ENCODE assay signal across 11 cellular contexts in the genomic region with DNA sequence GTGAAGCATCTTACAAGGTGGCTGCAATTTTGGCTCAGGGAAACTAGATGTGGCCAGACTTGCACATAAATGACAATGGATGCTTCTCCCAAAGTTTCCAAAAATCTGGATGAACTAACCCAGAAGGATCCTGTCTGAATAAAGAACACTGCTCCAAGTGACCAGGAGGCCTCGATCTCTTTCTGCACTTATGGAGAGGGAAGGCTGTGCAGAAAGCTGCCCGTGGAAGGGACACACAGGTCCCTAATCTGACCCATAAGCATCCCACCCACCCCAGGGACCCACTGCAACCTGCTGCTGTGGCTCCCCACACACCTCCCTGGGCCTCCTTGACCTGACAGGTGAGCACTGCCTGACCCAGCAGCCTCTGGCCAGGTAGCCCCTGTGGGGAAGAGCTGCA.
DNase-seq lines count a peak whose midpoint lies in the region; ATAC-seq, FAIRE-seq and TF ChIP-seq lines count a peak whose summit lies in the region.
"Had no signal": no experiment of that assay in that cellular context is flagged by ENCODE, and none has a peak within 500 bp of the region (broad histone marks: within the 10 kb centered on the region; RNA-seq: fewer than 3 reads in every experiment).

No MANE protein-coding gene starts in this region.

- no peaks in the 10 kb centered on the region for H3K9me3 ChIP-seq in A549
- no peaks in the 10 kb centered on the region for H3K9me3 ChIP-seq in HCT116 (ENCODE audit: control insufficient read depth in 1 of 2, insufficient read depth in 1 of 2, low read depth in 1 of 2, low read length in 2 of 2)
- H3K9me3 ChIP-seq in PC-3 (ENCODE audit: low read length): no peaks in the 10 kb centered on the region
- no peaks in the 10 kb centered on the region for H3K9me3 ChIP-seq in osteoblast (ENCODE audit: low read depth, low read length)

- H3K27ac ChIP-seq in A549 (peak overlapping the region; percentile 23 to 76; a peak in 4 of 6 replicates), HCT116 (ENCODE audit: low read depth, low read length) (no peak overlapping the region), PC-3 (ENCODE audit: low read length) (no peak overlapping the region), osteoblast (ENCODE audit: low read depth, low read length) (no peak overlapping the region)
- H3K27ac ChIP-seq: C4-2B had no signal

- no peak for DNase-seq in A549 (ENCODE audit: low read depth in 1 of 2, low spot score in 1 of 2)
- no peak for DNase-seq in HCT116 (ENCODE audit: low read depth, low spot score)
- no peak for DNase-seq in PC-3
- DNase-seq in osteoblast (ENCODE audit: insufficient read length, low spot score, missing footprints): peak; percentile 59
- DNase-seq in NCI-H1092 (lab: John Stamatoyannopoulos, UW): no peak
- no peak for DNase-seq in activated CD8-positive, alpha-beta memory T cell treated with anti-CD3 and anti-CD28 coated beads, Interleukin-2, amount 50 U/mL, for 4 hours
- DNase-seq: DMS153 had no signal

- no peaks in the 10 kb centered on the region for H3K79me2 ChIP-seq in HCT116 (ENCODE audit: insufficient read depth, low read length)
- H3K79me2 ChIP-seq in PC-3 (ENCODE audit: low read length): no peaks in the 10 kb centered on the region
- no peaks in the 10 kb centered on the region for H3K79me2 ChIP-seq in osteoblast (ENCODE audit: insufficient read depth, low read length)

- H3K4me2 ChIP-seq in A549 (no peak overlapping the region), HCT116 (ENCODE audit: low read length) (0 out of 2 replicates have a peak overlapping the region, but pooled peaks have one; percentile 11), PC-3 (ENCODE audit: low read length) (no peak overlapping the region), osteoblast (ENCODE audit: insufficient read depth, low read length) (no peak overlapping the region)

- H3K4me3 ChIP-seq in A549 (no peak overlapping the region), HCT116 (replicated peaks in 1 of 2; ENCODE audit: low read depth in 1 of 2, low read length in 2 of 2) (no peak overlapping the region), PC-3 (ENCODE audit: low read length) (no peak overlapping the region), osteoblast (ENCODE audit: insufficient read depth, low read length) (no peak overlapping the region)

- H3K4me1 ChIP-seq in A549: peaks cover 5% of the 10 kb centered on the region; the same call in 1 of the 3 replicates
- H3K4me1 ChIP-seq in HCT116 (ENCODE audit: control insufficient read depth in 1 of 2, insufficient read depth in 2 of 2, low read length in 2 of 2): peaks cover 0 to 13% of the 10 kb centered on the region in 2 experiments; a peak in 2 of 4 replicates
- peaks cover 9% of the 10 kb centered on the region for H3K4me1 ChIP-seq in PC-3 (ENCODE audit: insufficient read depth, low read length)
- H3K4me1 ChIP-seq in osteoblast (ENCODE audit: insufficient read depth, low read length): no peaks in the 10 kb centered on the region

- peak; percentile 43 to 63 for ATAC-seq in A549
- ATAC-seq in HCT116: peak; percentile 39
- ATAC-seq in PC-3: 0 out of 2 replicates have a peak, but pooled peaks have one; percentile 7
- ATAC-seq in GM18511 (IDR thresholded peaks at IDR 0.05; ENCODE audit: unreplicated experiment): no peak

- H3K27me3 ChIP-seq in HCT116 (ENCODE audit: insufficient read depth, low read length): no peaks in the 10 kb centered on the region
- no peaks in the 10 kb centered on the region for H3K27me3 ChIP-seq in PC-3 (ENCODE audit: low read length)
- peaks cover 10% of the 10 kb centered on the region for H3K27me3 ChIP-seq in osteoblast (ENCODE audit: insufficient read depth, low read length)

- CTCF ChIA-PET in A549 (lab: Yijun Ruan, JAX): interaction anchor here (0.6 to 30.0 kb wide), 95 partner anchors 10 to 1713 kb away, joined by 3 to 776 read pairs (median 5); a partner anchor contains a TSS
- CTCF ChIA-PET in HCT116 (lab: Charles Lee): interaction anchor here (0.7 to 5.9 kb wide), 12 partner anchors 10 to 543 kb away, joined by 3 to 52 read pairs (median 4); a partner anchor contains a TSS
- CTCF ChIA-PET in PC-3 (lab: Charles Lee): interaction anchor here (0.6 to 1.7 kb wide), 5 partner anchors 9 to 338 kb away, joined by 6 to 12 read pairs (median 10); a partner anchor contains a TSS

- WGBS in A549 (ENCODE audit: missing lambda C conversion rate): 61% methylated on average over 2 of the region's 2 CpGs

- TF ChIP-seq CTCF in A549 (IDR thresholded peaks at IDR 0.05) (no peak), HCT116 (IDR thresholded peaks at IDR 0.05 in 2 of 3, conservative IDR thresholded peaks at IDR 0.05 in 1 of 3; ENCODE audit: borderline replicate concordance in 1 of 3, insufficient read depth in 1 of 3, low read depth in 2 of 3, low read length in 2 of 3) (no peak), PC-3 (conservative IDR thresholded peaks at IDR 0.05; ENCODE audit: low read depth, low read length) (no peak), osteoblast (IDR thresholded peaks at IDR 0.05; ENCODE audit: extremely low read depth, low read depth, low read length) (no peak)

- H2AFZ ChIP-seq in HCT116 (ENCODE audit: low read depth, low read length, poor library complexity, severe bottlenecking) (peak overlapping the region; percentile 0), PC-3 (ENCODE audit: low read length) (peak overlapping the region; percentile 54; the same call in 1 of the 2 replicates), osteoblast (ENCODE audit: low read length) (no peak overlapping the region)

- intact Hi-C loops in HCT116 (cut with micrococcal nuclease) (loop anchor here (2.0 to 5.0 kb wide), 3 partner anchors 181 to 339 kb away; a partner anchor contains a TSS), PC-3 (cut with micrococcal nuclease) (loop anchor here (2.0 kb wide), 2 partner anchors 55 to 249 kb away; no protein-coding TSS in a partner anchor)

- FAIRE-seq in A549 (lab: Jason Lieb, UNC): no peak
- FAIRE-seq: D721Med, H54 had no signal

- H3K9ac ChIP-seq in HCT116 (ENCODE audit: low read length) (no peak overlapping the region), PC-3 (ENCODE audit: low read length) (no peak overlapping the region)

- H3K36me3 ChIP-seq in HCT116 (ENCODE audit: control insufficient read depth in 1 of 2, insufficient read depth in 2 of 2, low read length in 2 of 2) (no peaks in the 10 kb centered on the region), PC-3 (ENCODE audit: low read depth, low read length) (no peaks in the 10 kb centered on the region), osteoblast (ENCODE audit: insufficient read depth, low read length) (no peaks in the 10 kb centered on the region)

- RAD21 ChIA-PET in HCT116 (lab: Charles Lee; ENCODE audit: low non-redundant PET in 1 of 2, low total read pairs in 2 of 2, uncharacterized antibody in 2 of 2, unreplicated experiment in 2 of 2): interaction anchor here (0.6 to 2.0 kb wide), 4 partner anchors 10 to 198 kb away, joined by 3 to 10 read pairs (median 3); a partner anchor contains a TSS

- TF ChIP-seq POLR2A in A549 (IDR thresholded peaks at IDR 0.05; ENCODE audit: low read length): no peak
- no peak for TF ChIP-seq POLR2A in HCT116 (IDR thresholded peaks at IDR 0.05; ENCODE audit: borderline replicate concordance, extremely low read depth, insufficient read depth, insufficient read length)

- TF ChIP-seq RAD21 in A549 (conservative IDR thresholded peaks at IDR 0.05 in 1 of 2, IDR thresholded peaks at IDR 0.05 in 1 of 2) (no peak), HCT116 (IDR thresholded peaks at IDR 0.05; ENCODE audit: low read depth) (no peak)

- BruUV-seq in HCT116 (replicated peaks; lab: Mats Ljungman, UMichigan) (no TSS peak), PC-3 (replicated peaks; lab: Mats Ljungman, UMichigan) (no TSS peak)

- POLR2A ChIA-PET in A549 (lab: Yijun Ruan, JAX) (interaction anchor here (1.5 kb wide), 1 partner anchor 198 kb away, joined by 4 read pairs; a partner anchor contains a TSS), HCT116 (lab: Charles Lee) (interaction anchor here (1.5 kb wide), 1 partner anchor 16 kb away, joined by 3 read pairs; no protein-coding TSS in a partner anchor), PC-3 (lab: Charles Lee; ENCODE audit: unreplicated experiment) (interaction anchor here (0.6 kb wide), 1 partner anchor 209 kb away, joined by 19 read pairs; no protein-coding TSS in a partner anchor)

- H4K20me1 ChIP-seq in HCT116 (ENCODE audit: insufficient read depth) (no peaks in the 10 kb centered on the region), PC-3 (ENCODE audit: low read length) (no peaks in the 10 kb centered on the region), osteoblast (ENCODE audit: insufficient read depth, low read length) (no peaks in the 10 kb centered on the region)

- H3K9me2 ChIP-seq in HCT116 (ENCODE audit: insufficient read depth) (no peaks in the 10 kb centered on the region), PC-3 (replicated peaks; ENCODE audit: low read length) (no peaks in the 10 kb centered on the region)

- no peaks in the 10 kb centered on the region for H3F3A ChIP-seq in PC-3 (ENCODE audit: low read length, unreplicated experiment)

- no peak for TF ChIP-seq EP300 in A549 (IDR thresholded peaks at IDR 0.05)

TF ChIP-seq in A549, 52 proteins besides CTCF, POLR2A, EP300 and RAD21:
- TF ChIP-seq HEYL (CRISPR knock-in tag; IDR thresholded peaks at IDR 0.05): no peak
- no peak for TF ChIP-seq SMC3 (IDR thresholded peaks at IDR 0.05)
- TF ChIP-seq ZSCAN20 (CRISPR knock-in tag; IDR thresholded peaks at IDR 0.05): no peak
TF ChIP-seq in A549: peak in this region for 0.

TF ChIP-seq in HCT116, 20 proteins besides CTCF, POLR2A, EP300 and RAD21 (continues in another document):
- no peak for TF ChIP-seq SRF (IDR thresholded peaks at IDR 0.05; ENCODE audit: low read depth)
- TF ChIP-seq, protein P1, sequence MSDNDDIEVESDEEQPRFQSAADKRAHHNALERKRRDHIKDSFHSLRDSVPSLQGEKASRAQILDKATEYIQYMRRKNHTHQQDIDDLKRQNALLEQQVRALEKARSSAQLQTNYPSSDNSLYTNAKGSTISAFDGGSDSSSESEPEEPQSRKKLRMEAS (IDR thresholded peaks at IDR 0.05): no peak
- no peak for TF ChIP-seq TCF7L2 (IDR thresholded peaks at IDR 0.05; ENCODE audit: borderline replicate concordance, extremely low read depth, insufficient read depth, insufficient read length)
- no peak for TF ChIP-seq CBX3 (IDR thresholded peaks at IDR 0.05; ENCODE audit: low read depth)
- no peak for TF ChIP-seq YY1 (IDR thresholded peaks at IDR 0.05; ENCODE audit: extremely low read depth, insufficient replicate concordance, low read depth, low read length)
- no peak for TF ChIP-seq FOSL1 (IDR thresholded peaks at IDR 0.05; ENCODE audit: low read depth)
- TF ChIP-seq POLR2AphosphoS5 (IDR thresholded peaks at IDR 0.05; ENCODE audit: low read depth, low read length): no peak
- TF ChIP-seq CEBPB (IDR thresholded peaks at IDR 0.05; ENCODE audit: low read depth): no peak
- no peak for TF ChIP-seq SP1 (IDR thresholded peaks at IDR 0.05; ENCODE audit: low read depth)
- TF ChIP-seq ELF1 (IDR thresholded peaks at IDR 0.05; ENCODE audit: borderline replicate concordance, low read depth): no peak

Comparison
In these comparisons a context has a peak if more than half of its experiments do, and no peak if none do; other contexts are left out.
1. H3K27ac ChIP-seq: peak in A549 (2 of 2); none in HCT116 (single experiment), PC-3 (single experiment) and osteoblast (single experiment).